In genomic region chr1:153352523-153352922, GRCh38 we compare ENCODE assay signal across 8 cellular contexts. TPM values are rescaled to one million over a fixed set of nuclear protein-coding genes. Genes with fewer than 3 reads are reported as not detected.
A peak's percentile ranks its signal among the peaks of the same experiment; 100 is the strongest.
DNase-seq lines count a peak whose midpoint lies in the region; ATAC-seq and TF ChIP-seq lines count a peak whose summit lies in the region.

No MANE protein-coding gene starts in this region.

- H3K27me3 Mint-ChIP-seq in CD4-positive, alpha-beta T cell: peaks cover 22% of the 10 kb centered on the region

- no peak overlapping the region for H3K4me3 Mint-ChIP-seq in CD4-positive, alpha-beta T cell

- DNase-seq in CD4-positive, alpha-beta T cell: peak; percentile 29 to 63 (median 51)
- DNase-seq in HFF-Myc (ENCODE audit: extremely low read depth, low read depth): peak; percentile 17
- peak; percentile 36 for DNase-seq in NCI-H446 treated with DMSO at 0.1 percent for 48 hours (lab: John Stamatoyannopoulos, UW)
- peak; percentile 35 to 49 for DNase-seq in activated CD4-positive, alpha-beta T cell treated with anti-CD3 and anti-CD28 coated beads for 24 hours (ENCODE audit: low read depth in 2 of 2)
- DNase-seq in cerebellum (ENCODE audit: low spot score): peak; percentile 69
- peak; percentile 66 for DNase-seq in left lobe of liver (ENCODE audit: low spot score)
- peak; percentile 35 to 49 for DNase-seq in stimulated activated CD4-positive, alpha-beta T cell treated with anti-CD3 and anti-CD28 coated beads, Interleukin-4, amount 100 ng/mL, for 48 hours (ENCODE audit: low read depth in 2 of 2)

- intact Hi-C loops in CD4-positive, alpha-beta T cell (cut with DNase I, micrococcal nuclease): loop anchor here (1.0 to 10.0 kb wide), 3 partner anchors 52 to 392 kb away; no protein-coding TSS in a partner anchor

- peak; percentile 96 for TF ChIP-seq CTCF in CD4-positive, alpha-beta T cell (IDR thresholded peaks at IDR 0.05)
- peak; percentile 85 for TF ChIP-seq CTCF in HFF-Myc (IDR thresholded peaks at IDR 0.05; ENCODE audit: low read depth, low read length, missing control alignments)

- H3K9me3 Mint-ChIP-seq in CD4-positive, alpha-beta T cell: no peaks in the 10 kb centered on the region

- peaks cover 15% of the 10 kb centered on the region for H3K4me1 Mint-ChIP-seq in CD4-positive, alpha-beta T cell (ENCODE audit: low read depth)

- no peak overlapping the region for H3K27ac ChIP-seq in CD4-positive, alpha-beta T cell (ENCODE audit: low read depth, low read length)

- POLR2A ChIA-PET in CD4-positive, alpha-beta T cell (lab: Charles Lee): no interaction called here

- no peaks in the 10 kb centered on the region for H3K27me3 ChIP-seq in CD4-positive, alpha-beta T cell (ENCODE audit: control insufficient read depth, insufficient read depth, low read length)

- ATAC-seq in CD4-positive, alpha-beta T cell (ENCODE audit: poor library complexity): peak; percentile 75
- ATAC-seq in left lobe of liver (peak; percentile 89), GM18858 (IDR thresholded peaks at IDR 0.05; ENCODE audit: unreplicated experiment) (no peak)

- H3K4me3 ChIP-seq in HFF-Myc (replicated peaks; ENCODE audit: low read depth, low read length): no peak overlapping the region

- no peaks in the 10 kb centered on the region for H3K9me3 ChIP-seq in CD4-positive, alpha-beta T cell (ENCODE audit: control insufficient read depth, low read length)

- CTCF ChIA-PET in CD4-positive, alpha-beta T cell (lab: Charles Lee): interaction anchor here (0.7 to 1.6 kb wide), 4 partner anchors 10 to 141 kb away, joined by 3 to 10 read pairs (median 4); no protein-coding TSS in a partner anchor

- H3K27ac Mint-ChIP-seq in CD4-positive, alpha-beta T cell: no peak overlapping the region

- H3K36me3 Mint-ChIP-seq in CD4-positive, alpha-beta T cell (ENCODE audit: low read depth): no peaks in the 10 kb centered on the region

RNA-seq across cellular contexts. Expression of gene PGLYRP4, which starts 3.9 kb away (rescaled TPM):
- total RNA-seq in CD4-positive, alpha-beta T cell: not detected
- not detected for total RNA-seq in cerebellum
- total RNA-seq in left lobe of liver: not detected

RNA-seq across cellular contexts. Expression of gene S100A9, which starts 5.1 kb away (rescaled TPM):
- 10 to 100 TPM; 35.3 to 43.6 TPM for total RNA-seq in CD4-positive, alpha-beta T cell
- 9.0 TPM for total RNA-seq in cerebellum
- 36.3 TPM for total RNA-seq in left lobe of liver

RNA-seq across cellular contexts. Expression of gene S100A12, which starts 22.9 kb away (rescaled TPM):
- 1 to 10 TPM; 4.0 to 5.5 TPM for total RNA-seq in CD4-positive, alpha-beta T cell
- total RNA-seq in cerebellum (1.3 TPM), left lobe of liver (1.2 TPM)

RNA-seq across cellular contexts. Expression of gene S100A8, which starts 38.4 kb away (rescaled TPM):
- 10 to 100 TPM; 21.0 to 23.8 TPM for total RNA-seq in CD4-positive, alpha-beta T cell
- 2.9 TPM for total RNA-seq in cerebellum
- total RNA-seq in left lobe of liver: 23.7 TPM

RNA-seq across cellular contexts. Expression of gene PGLYRP3, which starts 39.8 kb away (rescaled TPM):
- total RNA-seq in CD4-positive, alpha-beta T cell: not detected
- total RNA-seq in cerebellum: not detected
- not detected for total RNA-seq in left lobe of liver

Comparison
In these comparisons a context has a peak if more than half of its experiments do, and no peak if none do; other contexts are left out.
1. DNase-seq: peak in every context shown above with its lines; median percentile 69 in cerebellum; 66 in left lobe of liver; 51 in CD4-positive, alpha-beta T cell; 42 in activated CD4-positive, alpha-beta T cell treated with anti-CD3 and anti-CD28 coated beads for 24 hours; 42 in stimulated activated CD4-positive, alpha-beta T cell treated with anti-CD3 and anti-CD28 coated beads, Interleukin-4, amount 100 ng/mL, for 48 hours; 36 in NCI-H446 treated with DMSO at 0.1 percent for 48 hours; 17 in HFF-Myc.